25 cellular contexts compared by ENCODE assay signal in genomic region chr7:21910253-21910652, GRCh38.
"Had no signal": no experiment of that assay in that cellular context is flagged by ENCODE, and none has a peak within 500 bp of the region (broad histone marks: within the 10 kb centered on the region; RNA-seq: fewer than 3 reads in every experiment).

No MANE protein-coding gene starts in this region.

- DNase-seq: activated B cell treated with CpG ODN at 0.5 μM for 24 hours; activated CD4-positive, alpha-beta T cell treated with anti-CD3 and anti-CD28 coated beads for 1 hour; activated CD4-positive, alpha-beta T cell treated with anti-CD3 and anti-CD28 coated beads, Interleukin-2, amount 10 ng/mL, durations not matched to agents 24 days and 14 days; activated CD4-positive, alpha-beta T cell treated with anti-CD3 and anti-CD28 coated beads, Interleukin-2, amount 50 U/mL, for 48 hours; activated CD8-positive, alpha-beta memory T cell treated with anti-CD3 and anti-CD28 coated beads, Interleukin-2, amount 10 ng/mL, durations not matched to agents 7 days and 5 days; activated effector memory CD4-positive, alpha-beta T cell treated with Interleukin-2 at 50 U/mL for 16 hours; activated naive CD4-positive, alpha-beta T cell; activated T-cell treated with anti-CD3 and anti-CD28 coated beads, Interleukin-2, amount 50 U/mL, for 24 hours; aorta; body of pancreas; KBM-7; NCI-H1092; NCI-H1417; NCI-H1930; NCI-H2171; NCI-H226; NCI-H526 treated with DMSO at 0.1 percent for 48 hours; NCI-H82; OCI-M1; RPMI8226; SHP77; SW 1271 had no signal

- H3K4me3 ChIP-seq: body of pancreas, SJSA1 had no signal

- H3K9me3 ChIP-seq: body of pancreas, SJSA1 had no signal

- H3K27ac ChIP-seq: body of pancreas had no signal

- ATAC-seq: activated CD8-positive, alpha-beta memory T cell treated with anti-CD3 and anti-CD28 coated beads, Interleukin-2, amount 10 ng/mL, durations not matched to agents 7 days and 5 days; body of pancreas; Panc1; SK-N-SH treated with all-trans-retinoic acid at 6 μM for 48 hours had no signal

- H3K27me3 ChIP-seq: body of pancreas, SJSA1 had no signal
